In the genomic region with DNA sequence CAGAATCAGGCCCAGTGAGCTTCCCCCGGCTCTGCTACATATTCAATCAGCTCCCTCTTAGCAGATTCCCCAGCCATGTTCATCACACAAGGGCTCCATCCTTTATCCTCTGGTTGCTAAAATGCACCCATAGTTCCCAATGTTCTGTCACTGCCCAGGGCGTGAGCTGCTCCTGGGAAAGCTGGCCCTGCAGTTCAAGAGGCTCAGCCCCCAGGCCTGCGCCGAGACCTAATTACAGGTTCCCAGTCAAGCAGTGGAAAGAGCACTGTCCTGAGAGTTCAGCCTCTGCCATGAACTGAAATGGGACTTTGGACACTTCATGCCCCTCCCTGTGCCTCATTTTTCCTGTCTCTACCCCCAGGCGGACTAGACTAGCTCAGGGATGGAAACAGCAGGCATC, we compare ENCODE assay signal across 37 cellular contexts.
DNase-seq lines count a peak whose midpoint lies in the region; ATAC-seq and FAIRE-seq lines count a peak whose summit lies in the region.
"Had no signal": no experiment of that assay in that cellular context is flagged by ENCODE, and none has a peak within 500 bp of the region (broad histone marks: within the 10 kb centered on the region; RNA-seq: fewer than 3 reads in every experiment).

No MANE protein-coding gene starts in this region.

- H3K23ac ChIP-seq in trophoblast cell (ENCODE audit: low read length) = no peak overlapping the region

- H4K91ac ChIP-seq in trophoblast cell (ENCODE audit: low read depth, low read length) = no peak overlapping the region

- H4K12ac ChIP-seq in trophoblast cell (ENCODE audit: low read depth, low read length) = no peak overlapping the region

- no peak for FAIRE-seq in small intestine (lab: Jason Lieb, UNC)
- FAIRE-seq: A204.1, A549, D721Med had no signal

- H3K4me1 ChIP-seq in trophoblast cell (ENCODE audit: control insufficient read depth in 1 of 2, insufficient read depth in 2 of 2, low read length in 2 of 2) = peaks cover 19% of the 10 kb centered on the region in 2 experiments
- no peaks in the 10 kb centered on the region for H3K4me1 ChIP-seq in small intestine (ENCODE audit: control insufficient read depth in 2 of 2, insufficient read depth in 1 of 2, low read depth in 1 of 2, low read length in 1 of 2)
- H3K4me1 ChIP-seq: Caco-2 had no signal

- CTCF ChIA-PET in activated CD8-positive, alpha-beta memory T cell treated with anti-CD3 and anti-CD28 coated beads, Interleukin-2, amount 10 ng/mL, durations not matched to agents 7 days and 5 days (lab: Charles Lee) = no interaction called here

- no peak overlapping the region for H3K4me3 Mint-ChIP-seq in activated CD8-positive, alpha-beta memory T cell treated with anti-CD3 and anti-CD28 coated beads, Interleukin-2, amount 10 ng/mL, durations not matched to agents 7 days and 5 days
- H3K4me3 Mint-ChIP-seq: B cell; CD14-positive monocyte; CD4-positive, alpha-beta memory T cell; CD4-positive, alpha-beta T cell; CD4-positive, CD25-positive, alpha-beta regulatory T cell; CD8-positive, alpha-beta memory T cell; CD8-positive, alpha-beta T cell had no signal

- no peak overlapping the region for H4K8ac ChIP-seq in trophoblast cell (ENCODE audit: low read depth, low read length)

- H3K9me3 Mint-ChIP-seq in activated CD8-positive, alpha-beta memory T cell treated with anti-CD3 and anti-CD28 coated beads, Interleukin-2, amount 10 ng/mL, durations not matched to agents 7 days and 5 days (ENCODE audit: low read depth) = no peaks in the 10 kb centered on the region
- H3K9me3 Mint-ChIP-seq: CD4-positive, alpha-beta T cell; CD4-positive, CD25-positive, alpha-beta regulatory T cell had no signal

- H3K4me1 Mint-ChIP-seq in activated CD8-positive, alpha-beta memory T cell treated with anti-CD3 and anti-CD28 coated beads, Interleukin-2, amount 10 ng/mL, durations not matched to agents 7 days and 5 days = no peaks in the 10 kb centered on the region
- H3K4me1 Mint-ChIP-seq: B cell; CD14-positive monocyte; CD4-positive, alpha-beta memory T cell; CD4-positive, CD25-positive, alpha-beta regulatory T cell; CD8-positive, alpha-beta memory T cell had no signal

- no peaks in the 10 kb centered on the region for H3K36me3 ChIP-seq in trophoblast cell (ENCODE audit: control insufficient read depth in 1 of 2, insufficient read depth in 2 of 2, low read length in 2 of 2)
- no peaks in the 10 kb centered on the region for H3K36me3 ChIP-seq in small intestine (ENCODE audit: control insufficient read depth in 2 of 2, insufficient read depth in 2 of 2, low read length in 2 of 2)
- H3K36me3 ChIP-seq: BE2C; BLaER1; BLaER1 treated with 17β-estradiol and CSF1 and Interleukin-3, amounts not matched to agents 10 nM and 100 nM had no signal

- peak overlapping the region; percentile 24 for H2BK12ac ChIP-seq in trophoblast cell (ENCODE audit: low read length)

- H3K18ac ChIP-seq in trophoblast cell (ENCODE audit: low read length) = no peak overlapping the region

- no peak overlapping the region for H2BK5ac ChIP-seq in trophoblast cell (ENCODE audit: low read depth, low read length, poor library complexity)

- no peaks in the 10 kb centered on the region for H3K79me2 ChIP-seq in trophoblast cell (ENCODE audit: control insufficient read depth, insufficient read depth, low read length, poor library complexity)

- H3K27me3 Mint-ChIP-seq in activated CD8-positive, alpha-beta memory T cell treated with anti-CD3 and anti-CD28 coated beads, Interleukin-2, amount 10 ng/mL, durations not matched to agents 7 days and 5 days = no peaks in the 10 kb centered on the region
- H3K27me3 Mint-ChIP-seq: CD4-positive, CD25-positive, alpha-beta regulatory T cell had no signal

- peak overlapping the region; percentile 15 for H2BK120ac ChIP-seq in trophoblast cell (ENCODE audit: insufficient read depth, low read length, poor library complexity)

- no peak overlapping the region for H3K27ac ChIP-seq in trophoblast cell (ENCODE audit: low read depth, low read length)
- no peak overlapping the region for H3K27ac ChIP-seq in small intestine (ENCODE audit: low read depth in 1 of 2, low read length in 1 of 2)
- H3K27ac ChIP-seq: 22Rv1; A549; BLaER1; BLaER1 treated with 17β-estradiol and CSF1 and Interleukin-3, amounts not matched to agents 10 nM and 100 nM; C4-2B had no signal

- H3K14ac ChIP-seq in trophoblast cell (ENCODE audit: low read length) = no peak overlapping the region

- H3K36me3 Mint-ChIP-seq in activated CD8-positive, alpha-beta memory T cell treated with anti-CD3 and anti-CD28 coated beads, Interleukin-2, amount 10 ng/mL, durations not matched to agents 7 days and 5 days = no peaks in the 10 kb centered on the region
- H3K36me3 Mint-ChIP-seq: CD14-positive monocyte; CD4-positive, alpha-beta memory T cell; CD4-positive, CD25-positive, alpha-beta regulatory T cell; CD8-positive, alpha-beta memory T cell; CD8-positive, alpha-beta T cell had no signal

- H3K9ac ChIP-seq in trophoblast cell (ENCODE audit: low read length) = no peak overlapping the region
- H3K9ac ChIP-seq: BLaER1; BLaER1 treated with 17β-estradiol and CSF1 and Interleukin-3, amounts not matched to agents 10 nM and 100 nM had no signal

- H3K79me1 ChIP-seq in trophoblast cell (ENCODE audit: low read length) = peaks cover 5% of the 10 kb centered on the region

- no peak overlapping the region for H3K27ac Mint-ChIP-seq in activated CD8-positive, alpha-beta memory T cell treated with anti-CD3 and anti-CD28 coated beads, Interleukin-2, amount 10 ng/mL, durations not matched to agents 7 days and 5 days
- H3K27ac Mint-ChIP-seq: B cell; CD4-positive, alpha-beta memory T cell; CD4-positive, alpha-beta T cell; CD4-positive, CD25-positive, alpha-beta regulatory T cell; CD8-positive, alpha-beta T cell had no signal

- DNase-seq in activated CD8-positive, alpha-beta memory T cell treated with anti-CD3 and anti-CD28 coated beads for 24 hours = peak; percentile 19
- DNase-seq in activated CD8-positive, alpha-beta memory T cell treated with anti-CD3 and anti-CD28 coated beads, Interleukin-2, amount 10 ng/mL, durations not matched to agents 7 days and 5 days = no peak
- DNase-seq in ecto neural progenitor cell (ENCODE audit: low spot score) (peak; percentile 34), islet precursor cell (peak; percentile 57), trophoblast cell (no peak), left cardiac atrium (no peak), small intestine (no peak)
- DNase-seq: 8988T; ACHN; AML-193; BE2C; C1 segment of cervical spinal cord; Caco-2; Calu3; CD4-positive, alpha-beta memory T cell; CD4-positive, alpha-beta T cell; CD4-positive, CD25-positive, alpha-beta regulatory T cell; CD8-positive, alpha-beta memory T cell; COR-L47; DMS 273 treated with DMSO at 0.1 percent for 48 hours; DMS153; DMS53; DMS79; DMS79 treated with DMSO at 0.1 percent for 48 hours; DND-41; EL had no signal

- no peak overlapping the region for H3K4me2 ChIP-seq in trophoblast cell (ENCODE audit: low read length)
- H3K4me2 ChIP-seq: A549; BLaER1; BLaER1 treated with 17β-estradiol and CSF1 and Interleukin-3, amounts not matched to agents 10 nM and 100 nM had no signal

- no peak overlapping the region for H3K4ac ChIP-seq in trophoblast cell (ENCODE audit: low read depth, low read length)

- intact Hi-C loops in left cardiac atrium (cut with DNase I) = loop anchor here in 1 of 2 donors (2.0 kb wide), 1 partner anchor 47 kb away; no protein-coding TSS in a partner anchor

- WGBS in trophoblast cell (ENCODE audit: extremely low coverage, insufficient coverage, insufficient read length) = no CpG with 5 or more reads among the region's 5 CpGs
- WGBS in small intestine, 3 donors = 83 to 86% (median 83%) methylated on average over 5 of the region's 5 CpGs

- no peak overlapping the region for H2AK5ac ChIP-seq in trophoblast cell (ENCODE audit: low read length)

- H3K27me3 ChIP-seq in trophoblast cell (ENCODE audit: insufficient read depth, low read length) = no peaks in the 10 kb centered on the region
- peaks cover 0 to under 1% of the 10 kb centered on the region in 2 donors for H3K27me3 ChIP-seq in small intestine (ENCODE audit: control insufficient read depth in 2 of 2, insufficient read depth in 2 of 2, low read length in 2 of 2)
- H3K27me3 ChIP-seq: BE2C, BLaER1 had no signal

- no peak overlapping the region for H2AFZ ChIP-seq in trophoblast cell (ENCODE audit: insufficient read depth, low read length, poor library complexity)

- ATAC-seq in activated CD8-positive, alpha-beta memory T cell treated with anti-CD3 and anti-CD28 coated beads, Interleukin-2, amount 10 ng/mL, durations not matched to agents 7 days and 5 days = no peak
- ATAC-seq in GM21576 (IDR thresholded peaks at IDR 0.05; ENCODE audit: unreplicated experiment) = no peak
- no peak for ATAC-seq in left cardiac atrium
- ATAC-seq: A549; CD8-positive, alpha-beta T cell had no signal

- H3K4me3 ChIP-seq in trophoblast cell (ENCODE audit: low read depth, low read length) (no peak overlapping the region), small intestine (ENCODE audit: low read depth in 1 of 2, low read length in 2 of 2) (no peak overlapping the region)
- H3K4me3 ChIP-seq: A549; BLaER1; BLaER1 treated with 17β-estradiol and CSF1 and Interleukin-3, amounts not matched to agents 10 nM and 100 nM had no signal

- H3K9me3 ChIP-seq in trophoblast cell (ENCODE audit: insufficient read depth, low read depth, low read length) = no peaks in the 10 kb centered on the region
- H3K9me3 ChIP-seq in small intestine (ENCODE audit: control insufficient read depth, low read depth) = no peaks in the 10 kb centered on the region
- H3K9me3 ChIP-seq: A549, BE2C, Caco-2 had no signal

Comparison
In these comparisons a context has a peak if more than half of its experiments do, and no peak if none do; other contexts are left out.
1. DNase-seq: peak in activated CD8-positive, alpha-beta memory T cell treated with anti-CD3 and anti-CD28 coated beads for 24 hours (single experiment), ecto neural progenitor cell (single experiment) and islet precursor cell (single experiment); none in activated CD8-positive, alpha-beta memory T cell treated with anti-CD3 and anti-CD28 coated beads, Interleukin-2, amount 10 ng/mL, durations not matched to agents 7 days and 5 days (single experiment), trophoblast cell (0 of 2), left cardiac atrium (single experiment) and small intestine (single experiment).